In the genomic region with DNA sequence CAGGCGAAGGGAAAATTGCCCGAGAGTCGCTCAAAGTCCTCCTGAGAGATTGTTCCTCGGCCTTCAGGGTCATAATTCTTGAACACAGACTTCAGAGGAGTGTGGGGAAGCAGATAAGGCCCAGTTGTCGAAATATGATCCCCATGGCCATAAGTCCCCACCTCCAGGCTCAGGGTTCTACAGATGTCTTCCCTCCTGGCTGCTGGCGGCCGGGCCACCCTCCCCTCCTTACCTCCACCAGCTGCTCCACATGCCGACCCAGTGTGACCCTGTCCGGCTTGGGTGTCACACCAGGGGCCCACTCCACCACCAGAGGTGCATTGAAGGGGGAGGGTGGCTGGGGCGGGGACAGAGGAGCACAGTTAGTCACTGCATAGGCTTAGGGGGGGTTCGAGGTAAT, we compare ENCODE assay signal across 1 cellular context.
TF ChIP-seq lines count a peak whose summit lies in the region.

No MANE protein-coding gene starts in this region.

TF ChIP-seq in K562, 482 proteins besides CTCF, POLR2A, EP300 and RAD21 (continued from another document and continues in another):
- TF ChIP-seq, protein P1, sequence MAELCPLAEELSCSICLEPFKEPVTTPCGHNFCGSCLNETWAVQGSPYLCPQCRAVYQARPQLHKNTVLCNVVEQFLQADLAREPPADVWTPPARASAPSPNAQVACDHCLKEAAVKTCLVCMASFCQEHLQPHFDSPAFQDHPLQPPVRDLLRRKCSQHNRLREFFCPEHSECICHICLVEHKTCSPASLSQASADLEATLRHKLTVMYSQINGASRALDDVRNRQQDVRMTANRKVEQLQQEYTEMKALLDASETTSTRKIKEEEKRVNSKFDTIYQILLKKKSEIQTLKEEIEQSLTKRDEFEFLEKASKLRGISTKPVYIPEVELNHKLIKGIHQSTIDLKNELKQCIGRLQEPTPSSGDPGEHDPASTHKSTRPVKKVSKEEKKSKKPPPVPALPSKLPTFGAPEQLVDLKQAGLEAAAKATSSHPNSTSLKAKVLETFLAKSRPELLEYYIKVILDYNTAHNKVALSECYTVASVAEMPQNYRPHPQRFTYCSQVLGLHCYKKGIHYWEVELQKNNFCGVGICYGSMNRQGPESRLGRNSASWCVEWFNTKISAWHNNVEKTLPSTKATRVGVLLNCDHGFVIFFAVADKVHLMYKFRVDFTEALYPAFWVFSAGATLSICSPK (IDR thresholded peaks at IDR 0.05; ENCODE audit: borderline replicate concordance) = no peak
- TF ChIP-seq ETV1 (tag; conservative IDR thresholded peaks at IDR 0.05; ENCODE audit: low read depth) (no peak), ZNF253 (CRISPR knock-in tag; conservative IDR thresholded peaks at IDR 0.05) (no peak), ZKSCAN8 (CRISPR knock-in tag; IDR thresholded peaks at IDR 0.05) (no peak), POLR3G (IDR thresholded peaks at IDR 0.05; ENCODE audit: extremely low read depth, insufficient read length, insufficient replicate concordance) (no peak), BDP1 (IDR thresholded peaks at IDR 0.05; ENCODE audit: insufficient read depth, insufficient read length) (no peak), ZNF79 (CRISPR knock-in tag; IDR thresholded peaks at IDR 0.05; ENCODE audit: low read depth) (no peak), PHB (CRISPR knock-in tag; IDR thresholded peaks at IDR 0.05) (no peak), IRF2 (CRISPR knock-in tag; IDR thresholded peaks at IDR 0.05) (no peak), RNF2 (IDR thresholded peaks at IDR 0.05) (peak; percentile 56; the same call in 1 of the 2 replicates), SRSF1 (IDR thresholded peaks at IDR 0.05; ENCODE audit: low read depth, low read length) (no peak), ZNF707 (CRISPR knock-in tag; conservative IDR thresholded peaks at IDR 0.05) (no peak), JUNB (CRISPR knock-in tag; conservative IDR thresholded peaks at IDR 0.05) (no peak), HIVEP1 (CRISPR knock-in tag; IDR thresholded peaks at IDR 0.05) (no peak), SNAPC5 (CRISPR knock-in tag; IDR thresholded peaks at IDR 0.05) (no peak), CBX8 (IDR thresholded peaks at IDR 0.05; ENCODE audit: borderline replicate concordance, extremely low read depth, low read depth, low read length, poor library complexity, severe bottlenecking) (no peak), MAFK (IDR thresholded peaks at IDR 0.05; ENCODE audit: low read length) (no peak), FOXA3 (CRISPR knock-in tag; conservative IDR thresholded peaks at IDR 0.05 in 1 of 2, IDR thresholded peaks at IDR 0.05 in 1 of 2) (no peak), ZNF12 (CRISPR knock-in tag; IDR thresholded peaks at IDR 0.05) (no peak), DMBX1 (CRISPR knock-in tag; IDR thresholded peaks at IDR 0.05; ENCODE audit: borderline replicate concordance) (no peak; the same call in 1 of the 2 replicates), FOXK1 (CRISPR knock-in tag; IDR thresholded peaks at IDR 0.05; ENCODE audit: borderline replicate concordance) (no peak), E2F3 (CRISPR knock-in tag; IDR thresholded peaks at IDR 0.05) (no peak), ZNF384 (IDR thresholded peaks at IDR 0.05; ENCODE audit: low read depth, low read length) (no peak), AFF4 (CRISPR knock-in tag; IDR thresholded peaks at IDR 0.05) (no peak), ZSCAN32 (CRISPR knock-in tag; IDR thresholded peaks at IDR 0.05) (no peak), ZNF76 (CRISPR knock-in tag; IDR thresholded peaks at IDR 0.05; ENCODE audit: borderline replicate concordance) (no peak), MCM3 (IDR thresholded peaks at IDR 0.05) (no peak), CBFA2T3 (IDR thresholded peaks at IDR 0.05) (peak; percentile 96), SIX5 (IDR thresholded peaks at IDR 0.05; ENCODE audit: borderline replicate concordance in 1 of 2, insufficient read depth in 1 of 2, low read depth in 1 of 2, low read length in 2 of 2) (peak in 1 of 2 experiments; percentile 24; a peak in 2 of 4 replicates), TBL1XR1 (IDR thresholded peaks at IDR 0.05; ENCODE audit: low read length in 2 of 2) (peak; percentile 40 to 54; a peak in 2 of 4 replicates), SIRT6 (IDR thresholded peaks at IDR 0.05; ENCODE audit: low read depth, low read length) (no peak), RBM39 (optimal IDR thresholded peaks at IDR 0.05; ENCODE audit: low read depth, low read length) (no peak), HDAC1 (IDR thresholded peaks at IDR 0.05) (peak in 1 of 2 experiments; percentile 50; a peak in 1 of 4 replicates), NCOA4 (IDR thresholded peaks at IDR 0.05; ENCODE audit: partially characterized antibody) (no peak), ZNF408 (CRISPR knock-in tag; IDR thresholded peaks at IDR 0.05; ENCODE audit: low read depth) (no peak), NKRF (IDR thresholded peaks at IDR 0.05; ENCODE audit: borderline replicate concordance) (no peak), ZKSCAN3 (CRISPR knock-in tag; IDR thresholded peaks at IDR 0.05) (no peak), SP1 (CRISPR knock-in tag; IDR thresholded peaks at IDR 0.05) (no peak)
- TF ChIP-seq, protein P2, sequence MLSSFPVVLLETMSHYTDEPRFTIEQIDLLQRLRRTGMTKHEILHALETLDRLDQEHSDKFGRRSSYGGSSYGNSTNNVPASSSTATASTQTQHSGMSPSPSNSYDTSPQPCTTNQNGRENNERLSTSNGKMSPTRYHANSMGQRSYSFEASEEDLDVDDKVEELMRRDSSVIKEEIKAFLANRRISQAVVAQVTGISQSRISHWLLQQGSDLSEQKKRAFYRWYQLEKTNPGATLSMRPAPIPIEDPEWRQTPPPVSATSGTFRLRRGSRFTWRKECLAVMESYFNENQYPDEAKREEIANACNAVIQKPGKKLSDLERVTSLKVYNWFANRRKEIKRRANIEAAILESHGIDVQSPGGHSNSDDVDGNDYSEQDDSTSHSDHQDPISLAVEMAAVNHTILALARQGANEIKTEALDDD (IDR thresholded peaks at IDR 0.05) = no peak; the same call in 1 of the 2 replicates
- TF ChIP-seq, protein P3, sequence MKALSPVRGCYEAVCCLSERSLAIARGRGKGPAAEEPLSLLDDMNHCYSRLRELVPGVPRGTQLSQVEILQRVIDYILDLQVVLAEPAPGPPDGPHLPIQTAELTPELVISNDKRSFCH (CRISPR knock-in tag; IDR thresholded peaks at IDR 0.05) = no peak
- TF ChIP-seq, protein P3 (tag; IDR thresholded peaks at IDR 0.05) = no peak
- TF ChIP-seq, protein P4, sequence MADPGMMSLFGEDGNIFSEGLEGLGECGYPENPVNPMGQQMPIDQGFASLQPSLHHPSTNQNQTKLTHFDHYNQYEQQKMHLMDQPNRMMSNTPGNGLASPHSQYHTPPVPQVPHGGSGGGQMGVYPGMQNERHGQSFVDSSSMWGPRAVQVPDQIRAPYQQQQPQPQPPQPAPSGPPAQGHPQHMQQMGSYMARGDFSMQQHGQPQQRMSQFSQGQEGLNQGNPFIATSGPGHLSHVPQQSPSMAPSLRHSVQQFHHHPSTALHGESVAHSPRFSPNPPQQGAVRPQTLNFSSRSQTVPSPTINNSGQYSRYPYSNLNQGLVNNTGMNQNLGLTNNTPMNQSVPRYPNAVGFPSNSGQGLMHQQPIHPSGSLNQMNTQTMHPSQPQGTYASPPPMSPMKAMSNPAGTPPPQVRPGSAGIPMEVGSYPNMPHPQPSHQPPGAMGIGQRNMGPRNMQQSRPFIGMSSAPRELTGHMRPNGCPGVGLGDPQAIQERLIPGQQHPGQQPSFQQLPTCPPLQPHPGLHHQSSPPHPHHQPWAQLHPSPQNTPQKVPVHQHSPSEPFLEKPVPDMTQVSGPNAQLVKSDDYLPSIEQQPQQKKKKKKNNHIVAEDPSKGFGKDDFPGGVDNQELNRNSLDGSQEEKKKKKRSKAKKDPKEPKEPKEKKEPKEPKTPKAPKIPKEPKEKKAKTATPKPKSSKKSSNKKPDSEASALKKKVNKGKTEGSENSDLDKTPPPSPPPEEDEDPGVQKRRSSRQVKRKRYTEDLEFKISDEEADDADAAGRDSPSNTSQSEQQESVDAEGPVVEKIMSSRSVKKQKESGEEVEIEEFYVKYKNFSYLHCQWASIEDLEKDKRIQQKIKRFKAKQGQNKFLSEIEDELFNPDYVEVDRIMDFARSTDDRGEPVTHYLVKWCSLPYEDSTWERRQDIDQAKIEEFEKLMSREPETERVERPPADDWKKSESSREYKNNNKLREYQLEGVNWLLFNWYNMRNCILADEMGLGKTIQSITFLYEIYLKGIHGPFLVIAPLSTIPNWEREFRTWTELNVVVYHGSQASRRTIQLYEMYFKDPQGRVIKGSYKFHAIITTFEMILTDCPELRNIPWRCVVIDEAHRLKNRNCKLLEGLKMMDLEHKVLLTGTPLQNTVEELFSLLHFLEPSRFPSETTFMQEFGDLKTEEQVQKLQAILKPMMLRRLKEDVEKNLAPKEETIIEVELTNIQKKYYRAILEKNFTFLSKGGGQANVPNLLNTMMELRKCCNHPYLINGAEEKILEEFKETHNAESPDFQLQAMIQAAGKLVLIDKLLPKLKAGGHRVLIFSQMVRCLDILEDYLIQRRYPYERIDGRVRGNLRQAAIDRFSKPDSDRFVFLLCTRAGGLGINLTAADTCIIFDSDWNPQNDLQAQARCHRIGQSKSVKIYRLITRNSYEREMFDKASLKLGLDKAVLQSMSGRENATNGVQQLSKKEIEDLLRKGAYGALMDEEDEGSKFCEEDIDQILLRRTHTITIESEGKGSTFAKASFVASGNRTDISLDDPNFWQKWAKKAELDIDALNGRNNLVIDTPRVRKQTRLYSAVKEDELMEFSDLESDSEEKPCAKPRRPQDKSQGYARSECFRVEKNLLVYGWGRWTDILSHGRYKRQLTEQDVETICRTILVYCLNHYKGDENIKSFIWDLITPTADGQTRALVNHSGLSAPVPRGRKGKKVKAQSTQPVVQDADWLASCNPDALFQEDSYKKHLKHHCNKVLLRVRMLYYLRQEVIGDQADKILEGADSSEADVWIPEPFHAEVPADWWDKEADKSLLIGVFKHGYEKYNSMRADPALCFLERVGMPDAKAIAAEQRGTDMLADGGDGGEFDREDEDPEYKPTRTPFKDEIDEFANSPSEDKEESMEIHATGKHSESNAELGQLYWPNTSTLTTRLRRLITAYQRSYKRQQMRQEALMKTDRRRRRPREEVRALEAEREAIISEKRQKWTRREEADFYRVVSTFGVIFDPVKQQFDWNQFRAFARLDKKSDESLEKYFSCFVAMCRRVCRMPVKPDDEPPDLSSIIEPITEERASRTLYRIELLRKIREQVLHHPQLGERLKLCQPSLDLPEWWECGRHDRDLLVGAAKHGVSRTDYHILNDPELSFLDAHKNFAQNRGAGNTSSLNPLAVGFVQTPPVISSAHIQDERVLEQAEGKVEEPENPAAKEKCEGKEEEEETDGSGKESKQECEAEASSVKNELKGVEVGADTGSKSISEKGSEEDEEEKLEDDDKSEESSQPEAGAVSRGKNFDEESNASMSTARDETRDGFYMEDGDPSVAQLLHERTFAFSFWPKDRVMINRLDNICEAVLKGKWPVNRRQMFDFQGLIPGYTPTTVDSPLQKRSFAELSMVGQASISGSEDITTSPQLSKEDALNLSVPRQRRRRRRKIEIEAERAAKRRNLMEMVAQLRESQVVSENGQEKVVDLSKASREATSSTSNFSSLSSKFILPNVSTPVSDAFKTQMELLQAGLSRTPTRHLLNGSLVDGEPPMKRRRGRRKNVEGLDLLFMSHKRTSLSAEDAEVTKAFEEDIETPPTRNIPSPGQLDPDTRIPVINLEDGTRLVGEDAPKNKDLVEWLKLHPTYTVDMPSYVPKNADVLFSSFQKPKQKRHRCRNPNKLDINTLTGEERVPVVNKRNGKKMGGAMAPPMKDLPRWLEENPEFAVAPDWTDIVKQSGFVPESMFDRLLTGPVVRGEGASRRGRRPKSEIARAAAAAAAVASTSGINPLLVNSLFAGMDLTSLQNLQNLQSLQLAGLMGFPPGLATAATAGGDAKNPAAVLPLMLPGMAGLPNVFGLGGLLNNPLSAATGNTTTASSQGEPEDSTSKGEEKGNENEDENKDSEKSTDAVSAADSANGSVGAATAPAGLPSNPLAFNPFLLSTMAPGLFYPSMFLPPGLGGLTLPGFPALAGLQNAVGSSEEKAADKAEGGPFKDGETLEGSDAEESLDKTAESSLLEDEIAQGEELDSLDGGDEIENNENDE (IDR thresholded peaks at IDR 0.05; ENCODE audit: low read depth, low read length) = no peak
- TF ChIP-seq, protein P5, sequence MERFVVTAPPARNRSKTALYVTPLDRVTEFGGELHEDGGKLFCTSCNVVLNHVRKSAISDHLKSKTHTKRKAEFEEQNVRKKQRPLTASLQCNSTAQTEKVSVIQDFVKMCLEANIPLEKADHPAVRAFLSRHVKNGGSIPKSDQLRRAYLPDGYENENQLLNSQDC (CRISPR knock-in tag; IDR thresholded peaks at IDR 0.05) = no peak
